Comparison of ENCODE assay signal across 7 cellular contexts in the genomic region with DNA sequence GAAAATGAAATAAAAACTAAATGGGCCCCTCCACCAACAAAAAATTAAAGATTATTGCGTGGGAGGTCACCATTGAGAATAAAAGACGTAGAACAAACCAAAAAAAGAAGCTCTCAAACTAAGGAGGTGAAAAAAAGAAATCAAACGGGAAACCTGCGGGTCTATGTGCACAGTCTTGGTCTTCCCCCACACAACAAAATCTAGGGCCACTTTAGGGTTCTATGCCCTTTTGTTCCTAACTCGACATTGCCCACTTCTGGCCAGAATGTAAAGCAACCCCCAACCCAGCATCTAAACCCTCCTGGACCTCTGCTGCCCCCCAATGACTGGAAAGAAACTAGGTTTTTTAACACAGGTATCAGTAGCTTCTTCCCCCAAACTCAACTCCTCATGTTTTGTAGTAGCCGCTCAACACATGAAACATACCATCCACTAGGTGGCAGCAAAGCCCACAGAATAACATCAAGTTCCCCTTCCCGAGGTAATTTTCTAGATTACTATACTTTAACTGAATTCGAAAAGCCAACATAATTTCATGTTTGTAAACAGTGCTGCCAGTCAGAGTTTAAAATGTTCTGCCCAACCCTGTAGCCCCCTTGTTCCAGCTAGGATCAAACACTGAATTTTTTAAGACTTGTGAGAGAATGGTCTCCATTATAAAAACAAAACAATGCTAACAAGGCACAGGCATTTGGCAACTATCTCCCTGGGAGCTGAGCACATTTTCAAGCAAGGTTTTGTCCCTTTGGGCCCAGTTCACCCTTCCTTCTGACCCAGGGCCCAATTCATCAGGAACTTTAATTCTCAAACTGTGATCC. TPM values are rescaled to one million over a fixed set of nuclear protein-coding genes. Genes with fewer than 3 reads are reported as not detected.
DNase-seq lines count a peak whose midpoint lies in the region; ATAC-seq and TF ChIP-seq lines count a peak whose summit lies in the region.

No MANE protein-coding gene starts in this region.

- H3K9me3 Mint-ChIP-seq in activated naive CD8-positive, alpha-beta T cell treated with anti-CD3 and anti-CD28 coated beads, Interleukin-2, amount 10 ng/mL, durations not matched to agents 7 days and 5 days = no peaks in the 10 kb centered on the region

- H3K4me3 ChIP-seq in heart right ventricle = peak overlapping the region in 1 of 10 donors; percentile 12
- H3K4me3 ChIP-seq in psoas muscle = no peak overlapping the region

- H3K27ac Mint-ChIP-seq in activated naive CD8-positive, alpha-beta T cell treated with anti-CD3 and anti-CD28 coated beads, Interleukin-2, amount 10 ng/mL, durations not matched to agents 7 days and 5 days = peak overlapping the region; percentile 96

- H3K27me3 ChIP-seq in heart right ventricle (no peaks in the 10 kb centered on the region), psoas muscle (ENCODE audit: insufficient read depth in 3 of 3, low read length in 2 of 3) (no peaks in the 10 kb centered on the region)

- H3K4me1 ChIP-seq in heart right ventricle = peaks cover 0 to 66% (median 12%) of the 10 kb centered on the region in 9 donors
- H3K4me1 ChIP-seq in psoas muscle = peaks cover 34% of the 10 kb centered on the region

- H3K9me3 ChIP-seq in heart right ventricle (no peaks in the 10 kb centered on the region), psoas muscle (no peaks in the 10 kb centered on the region)

- H3K27ac ChIP-seq in heart right ventricle (peak overlapping the region in 4 of 10 donors; percentile 30 to 91 (median 50)), psoas muscle (peak overlapping the region; percentile 5)

- in situ Hi-C loops in GM13977 (cut with MboI; ENCODE audit: low pct_unique_long_range_greater_than_20kb, low sequenced_read_pairs, unreplicated experiment) = loop anchor here (5.0 kb wide), 1 partner anchor 87 kb away; no protein-coding TSS in a partner anchor

- DNase-seq in GM13977 (ENCODE audit: low spot score) (peak; percentile 80), NCI-H1105 treated with DMSO at 0.1 percent for 48 hours (lab: John Stamatoyannopoulos, UW) (peak; percentile 77), SKM-1 (lab: John Stamatoyannopoulos, UW; ENCODE audit: unreplicated experiment) (peak; percentile 55), heart right ventricle (peak in 1 of 2 donors; percentile 85), psoas muscle (no peak)
- DNase-seq in activated naive CD8-positive, alpha-beta T cell treated with anti-CD3 and anti-CD28 coated beads, Interleukin-2, amount 10 ng/mL, durations not matched to agents 7 days and 5 days = peak; percentile 64

- TF ChIP-seq CTCF in GM13977 (IDR thresholded peaks at IDR 0.05; ENCODE audit: extremely low read depth, insufficient read depth, missing control alignments) (peak; percentile 92), heart right ventricle (IDR thresholded peaks at IDR 0.05) (peak; percentile 80 to 88 (median 83)), psoas muscle (IDR thresholded peaks at IDR 0.05) (peak; percentile 87)

- H3K36me3 ChIP-seq in heart right ventricle (peaks cover 0 to 94% (median 21%) of the 10 kb centered on the region in 9 donors), psoas muscle (ENCODE audit: insufficient read depth in 1 of 2, low read depth in 1 of 2) (peaks cover 3 to 46% of the 10 kb centered on the region in 2 donors)

- 29 to 30% methylated on average over 8 of the region's 8 CpGs for WGBS in heart right ventricle, 2 donors
- WGBS in psoas muscle, 3 donors = 30 to 35% (median 30%) methylated on average over 8 of the region's 8 CpGs

- POLR2A ChIA-PET in activated naive CD8-positive, alpha-beta T cell treated with anti-CD3 and anti-CD28 coated beads, Interleukin-2, amount 10 ng/mL, durations not matched to agents 7 days and 5 days (lab: Charles Lee) = interaction anchor here (0.6 to 13.1 kb wide), 41 partner anchors 10 to 928 kb away, joined by 3 to 315 read pairs (median 5); partner anchors contain the start of genes ABHD4, DAD1, OR6J1 and OXA1L

- peak overlapping the region; percentile 93 for H3K4me3 Mint-ChIP-seq in activated naive CD8-positive, alpha-beta T cell treated with anti-CD3 and anti-CD28 coated beads, Interleukin-2, amount 10 ng/mL, durations not matched to agents 7 days and 5 days

- peaks cover 50% of the 10 kb centered on the region for H3K4me1 Mint-ChIP-seq in activated naive CD8-positive, alpha-beta T cell treated with anti-CD3 and anti-CD28 coated beads, Interleukin-2, amount 10 ng/mL, durations not matched to agents 7 days and 5 days

- intact Hi-C loops in heart right ventricle (cut with DNase I) (loop anchor here in 9 of 10 donors (2.0 to 10.0 kb wide), 6 partner anchors 82 to 284 kb away; partner anchors contain the start of gene SLC7A7 (in 1 of the 9)), psoas muscle (cut with DNase I) (loop anchor here (2.0 to 5.0 kb wide), 2 partner anchors 82 kb away; no protein-coding TSS in a partner anchor)

- H3K27me3 Mint-ChIP-seq in activated naive CD8-positive, alpha-beta T cell treated with anti-CD3 and anti-CD28 coated beads, Interleukin-2, amount 10 ng/mL, durations not matched to agents 7 days and 5 days = no peaks in the 10 kb centered on the region

- ATAC-seq in HG02852 (IDR thresholded peaks at IDR 0.05; ENCODE audit: unreplicated experiment) (peak; percentile 56), heart right ventricle (peak; percentile 57 to 86 (median 78)), psoas muscle (peak; percentile 61 to 82 (median 71))
- peak; percentile 85 for ATAC-seq in activated naive CD8-positive, alpha-beta T cell treated with anti-CD3 and anti-CD28 coated beads, Interleukin-2, amount 10 ng/mL, durations not matched to agents 7 days and 5 days (ENCODE audit: low read depth)

- H3K36me3 Mint-ChIP-seq in activated naive CD8-positive, alpha-beta T cell treated with anti-CD3 and anti-CD28 coated beads, Interleukin-2, amount 10 ng/mL, durations not matched to agents 7 days and 5 days = peaks cover 30% of the 10 kb centered on the region

RNA-seq across cellular contexts. Expression of gene DAD1, which starts 18.7 kb away (rescaled TPM):
- 100 to 1,000 TPM; 124 to 148 TPM for total RNA-seq in activated naive CD8-positive, alpha-beta T cell treated with anti-CD3 and anti-CD28 coated beads, Interleukin-2, amount 10 ng/mL, durations not matched to agents 7 days and 5 days
- total RNA-seq in heart right ventricle (100 to 1,000 TPM; 115 to 182 (median 136) TPM), psoas muscle (100 to 1,000 TPM in 3 of 4 donors, 10 to 100 TPM in 1; 77.8 to 118 (median 106) TPM)
- polyA plus RNA-seq in heart right ventricle (100 to 1,000 TPM in 1 of 2 donors, 10 to 100 TPM in 1; 82.4 to 420 TPM), psoas muscle (100 to 1,000 TPM; 201 to 277 (median 262) TPM)

RNA-seq across cellular contexts. Expression of gene ABHD4, which starts 27.8 kb away (rescaled TPM):
- 10 to 100 TPM; 13.0 to 17.9 TPM for total RNA-seq in activated naive CD8-positive, alpha-beta T cell treated with anti-CD3 and anti-CD28 coated beads, Interleukin-2, amount 10 ng/mL, durations not matched to agents 7 days and 5 days
- total RNA-seq in heart right ventricle (10 to 100 TPM; 14.9 to 35.7 (median 22.7) TPM), psoas muscle (10 to 100 TPM; 15.6 to 37.2 (median 25.4) TPM)
- polyA plus RNA-seq in heart right ventricle (10 to 100 TPM; 13.7 to 15.1 TPM), psoas muscle (10 to 100 TPM in 2 of 3 donors, 1 to 10 TPM in 1; 6.1 to 64.0 (median 26.4) TPM)

Comparison
In these comparisons a context has a peak if more than half of its experiments do, and no peak if none do; other contexts are left out.
1. DNase-seq: peak in GM13977 (single experiment), NCI-H1105 treated with DMSO at 0.1 percent for 48 hours (single experiment), SKM-1 (single experiment) and activated naive CD8-positive, alpha-beta T cell treated with anti-CD3 and anti-CD28 coated beads, Interleukin-2, amount 10 ng/mL, durations not matched to agents 7 days and 5 days (single experiment); none in psoas muscle (0 of 2).
2. Peak in every context shown above with its lines, with median percentiles within 50 percentile points of each other: CTCF ChIP-seq and ATAC-seq.